In genomic region chr7:77315102-77315501, GRCh38 we compare ENCODE assay signal across 1 cellular context.
TF ChIP-seq lines count a peak whose summit lies in the region.

No MANE protein-coding gene starts in this region.

TF ChIP-seq in GM23338, 12 proteins besides CTCF, POLR2A, EP300 and RAD21 (continued from another document):
- TF ChIP-seq ZNF462 (CRISPR knock-in tag; IDR thresholded peaks at IDR 0.05) (no peak), STAT1 (IDR thresholded peaks at IDR 0.05; ENCODE audit: unreplicated experiment) (no peak)
